ENCODE assay signal across 12 cellular contexts in the genomic region with DNA sequence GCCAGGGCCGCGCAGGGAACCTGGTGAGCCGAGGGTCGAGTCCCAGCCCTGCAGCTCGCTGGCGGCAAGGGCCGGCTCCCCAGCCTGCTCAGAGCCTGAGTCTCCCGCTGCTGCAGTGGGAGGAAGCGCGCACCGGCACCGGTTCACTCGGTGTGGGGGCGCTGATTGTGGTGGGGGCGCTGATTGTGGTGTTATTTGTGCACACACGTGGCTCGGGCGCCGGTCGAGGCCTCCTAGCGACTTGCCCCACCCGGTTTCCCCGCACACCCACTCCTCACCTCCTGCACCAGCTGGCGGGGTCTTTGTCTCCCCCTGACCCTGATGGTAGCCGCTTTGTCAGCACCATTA.
DNase-seq lines count a peak whose midpoint lies in the region; ATAC-seq and TF ChIP-seq lines count a peak whose summit lies in the region.
"Had no signal": no experiment of that assay in that cellular context is flagged by ENCODE, and none has a peak within 500 bp of the region (broad histone marks: within the 10 kb centered on the region; RNA-seq: fewer than 3 reads in every experiment).

No MANE protein-coding gene starts in this region.

- DNase-seq in endothelial cell (ENCODE audit: low spot score) = no peak
- no peak for DNase-seq in glomerular visceral epithelial cell (ENCODE audit: extremely low spot score)
- no peak for DNase-seq in activated gamma-delta T cell (lab: John Stamatoyannopoulos, UW)
- DNase-seq in kidney glomerular epithelial cell (lab: John Stamatoyannopoulos, UW) = no peak

- H3K4me3 Mint-ChIP-seq in endothelial cell (ENCODE audit: unreplicated experiment) = no peak overlapping the region
- H3K4me3 Mint-ChIP-seq: activated CD8-positive, alpha-beta T cell treated with anti-CD3 and anti-CD28 coated beads, Interleukin-2, amount 10 ng/mL, durations not matched to agents 7 days and 5 days; natural killer cell had no signal

- ATAC-seq in GM21423 (IDR thresholded peaks at IDR 0.05; ENCODE audit: unreplicated experiment) (peak; percentile 12), HG03432 (IDR thresholded peaks at IDR 0.05; ENCODE audit: unreplicated experiment) (peak; percentile 23)

- peaks cover 19 to 25% (median 24%) of the 10 kb centered on the region in 3 donors for H3K4me1 ChIP-seq in skeletal muscle tissue (ENCODE audit: control insufficient read depth in 3 of 3, insufficient read depth in 3 of 3, low read length in 3 of 3)

- no peaks in the 10 kb centered on the region for H3K9me3 Mint-ChIP-seq in endothelial cell (ENCODE audit: unreplicated experiment)
- H3K9me3 Mint-ChIP-seq: endodermal cell, natural killer cell had no signal

- no peaks in the 10 kb centered on the region for H3K36me3 ChIP-seq in skeletal muscle tissue (ENCODE audit: control insufficient read depth in 3 of 3, insufficient read depth in 3 of 3, low read length in 3 of 3)
- H3K36me3 ChIP-seq: MG63, transverse colon had no signal

- peaks cover 0 to 26% (median 4%) of the 10 kb centered on the region in 3 donors for H3K27me3 ChIP-seq in skeletal muscle tissue (ENCODE audit: control insufficient read depth in 3 of 3, insufficient read depth in 3 of 3, low read length in 3 of 3)

- no peaks in the 10 kb centered on the region for H3K36me3 Mint-ChIP-seq in endothelial cell (ENCODE audit: low read depth, unreplicated experiment)
- H3K36me3 Mint-ChIP-seq: natural killer cell had no signal

- no peaks in the 10 kb centered on the region for H3K9me3 ChIP-seq in skeletal muscle tissue (ENCODE audit: control insufficient read depth in 3 of 3, low read length in 3 of 3)
- H3K9me3 ChIP-seq: MG63, transverse colon had no signal

- no peak overlapping the region for H3K27ac ChIP-seq in skeletal muscle tissue (ENCODE audit: low read depth, low read length)
- H3K27ac ChIP-seq: transverse colon had no signal

- peak overlapping the region in 2 of 3 donors; percentile 36 to 60 for H3K4me3 ChIP-seq in skeletal muscle tissue (ENCODE audit: low read length in 3 of 3)

- peaks cover 6% of the 10 kb centered on the region for H3K4me1 Mint-ChIP-seq in endothelial cell (ENCODE audit: unreplicated experiment)
- H3K4me1 Mint-ChIP-seq: endodermal cell had no signal

- TF ChIP-seq CTCF in endothelial cell (IDR thresholded peaks at IDR 0.05; ENCODE audit: unreplicated experiment) = peak; percentile 46

- peak overlapping the region in 2 of 3 donors; percentile 45 to 57 for H3K9ac ChIP-seq in skeletal muscle tissue (ENCODE audit: low read depth in 1 of 3, low read length in 3 of 3)

- H3K27me3 Mint-ChIP-seq in endothelial cell (ENCODE audit: unreplicated experiment) = peaks cover 5% of the 10 kb centered on the region

- no peak overlapping the region for H3K27ac Mint-ChIP-seq in endothelial cell (ENCODE audit: unreplicated experiment)
- H3K27ac Mint-ChIP-seq: activated CD8-positive, alpha-beta T cell treated with anti-CD3 and anti-CD28 coated beads, Interleukin-2, amount 10 ng/mL, durations not matched to agents 7 days and 5 days; endodermal cell; natural killer cell had no signal
